ENCODE assay signal across 10 cellular contexts in genomic region chr1:65467536-65467935, GRCh38. TPM values are rescaled to one million over a fixed set of nuclear protein-coding genes. Genes with fewer than 3 reads are reported as not detected.
A peak's percentile ranks its signal among the peaks of the same experiment; 100 is the strongest.
DNase-seq lines count a peak whose midpoint lies in the region; ATAC-seq and TF ChIP-seq lines count a peak whose summit lies in the region.
"Had no signal": no experiment of that assay in that cellular context is flagged by ENCODE, and none has a peak within 500 bp of the region (broad histone marks: within the 10 kb centered on the region; RNA-seq: fewer than 3 reads in every experiment).

No MANE protein-coding gene starts in this region.

- H3K4me3 Mint-ChIP-seq in WTC11, result no peak overlapping the region
- H3K4me3 Mint-ChIP-seq: activated T-cell treated with anti-CD3 and anti-CD28 coated beads, Interleukin-2, amount 50 U/mL, for 72 hours had no signal

- H3K4me3 ChIP-seq in aorta (ENCODE audit: low read length in 2 of 2), result no peak overlapping the region

- H3K4me1 ChIP-seq in aorta (ENCODE audit: control insufficient read depth in 1 of 2, insufficient read depth in 2 of 2, low read length in 2 of 2), result peaks cover 0 to 3% of the 10 kb centered on the region in 2 donors

- WGBS in aorta, 2 donors, result 46 to 51% methylated on average over 6 of the region's 6 CpGs

- H3K9me3 Mint-ChIP-seq in WTC11, result peaks cover 20% of the 10 kb centered on the region

- CTCF ChIA-PET in WTC11 (lab: Charles Lee), result interaction anchor here (1.0 to 2.0 kb wide), 5 partner anchors 8 to 231 kb away, joined by 3 to 21 read pairs (median 6); partner anchors contain the start of genes LEPR and LEPROT

- POLR2A ChIA-PET in WTC11 (lab: Charles Lee), result no interaction called here

- H3K36me3 Mint-ChIP-seq in WTC11, result 0 out of 2 replicates have a peak, but pooled peaks cover 6% of the 10 kb centered on the region

- peaks cover 4% of the 10 kb centered on the region for H3K4me1 Mint-ChIP-seq in WTC11

- DNase-seq in ELR (ENCODE audit: low read depth) (peak; percentile 29), NCI-H187 treated with DMSO at 0.1 percent for 48 hours (lab: John Stamatoyannopoulos, UW) (peak; percentile 58), WTC11 (ENCODE audit: low spot score) (peak; percentile 63), left colon (peak; percentile 22 to 25), GDM1 (lab: John Stamatoyannopoulos, UW) (no peak), aorta (no peak), germinal center (ENCODE audit: low spot score) (no peak)
- DNase-seq: activated T-cell treated with anti-CD3 and anti-CD28 coated beads, Interleukin-2, amount 50 U/mL, for 72 hours; T-helper 2 cell had no signal

- H3K27ac ChIP-seq in aorta (ENCODE audit: low read depth in 1 of 2, low read length in 2 of 2), result no peak overlapping the region

- peak; percentile 99 for ATAC-seq in WTC11
- ATAC-seq in left colon, result peak; percentile 84
- ATAC-seq in GM18502 (IDR thresholded peaks at IDR 0.05; ENCODE audit: poor library complexity, unreplicated experiment), result no peak
- no peak for ATAC-seq in aorta (ENCODE audit: low FRiP score)
- ATAC-seq: activated T-cell treated with anti-CD3 and anti-CD28 coated beads, Interleukin-2, amount 50 U/mL, for 72 hours had no signal

- no peaks in the 10 kb centered on the region for H3K27me3 ChIP-seq in aorta (ENCODE audit: control insufficient read depth in 1 of 2, insufficient read depth in 2 of 2, low read length in 1 of 2)

- no peaks in the 10 kb centered on the region for H3K9me3 ChIP-seq in aorta (ENCODE audit: control insufficient read depth, low read length)

- no peaks in the 10 kb centered on the region for H3K27me3 Mint-ChIP-seq in WTC11 (ENCODE audit: low read depth)

- H3K36me3 ChIP-seq in aorta (ENCODE audit: control insufficient read depth in 1 of 2, insufficient read depth in 2 of 2, low read length in 1 of 2), result no peaks in the 10 kb centered on the region

- TF ChIP-seq CTCF in WTC11 (IDR thresholded peaks at IDR 0.05), result no peak

- no peak overlapping the region for H3K27ac Mint-ChIP-seq in WTC11
- H3K27ac Mint-ChIP-seq: activated T-cell treated with anti-CD3 and anti-CD28 coated beads, Interleukin-2, amount 50 U/mL, for 72 hours had no signal

- intact Hi-C loops in left colon (cut with DNase I, micrococcal nuclease), result no loop called here
- intact Hi-C loops in aorta (cut with DNase I), result no loop called here

TF ChIP-seq in WTC11, 78 proteins besides CTCF, POLR2A, EP300 and RAD21:
- TF ChIP-seq E2F5 (CRISPR knock-in tag; IDR thresholded peaks at IDR 0.05) (no peak), ATF2 (CRISPR knock-in tag; IDR thresholded peaks at IDR 0.05; ENCODE audit: borderline replicate concordance, low read depth) (no peak), FOXK1 (CRISPR knock-in tag; IDR thresholded peaks at IDR 0.05) (peak; percentile 88; the same call in 1 of the 2 replicates), NR3C1 (CRISPR knock-in tag; conservative IDR thresholded peaks at IDR 0.05; ENCODE audit: low read depth) (no peak), FOXJ3 (CRISPR knock-in tag; IDR thresholded peaks at IDR 0.05; ENCODE audit: borderline replicate concordance) (no peak), GABPB1 (CRISPR knock-in tag; IDR thresholded peaks at IDR 0.05) (0 out of 2 replicates have a peak, but pooled peaks have one; percentile 49), TP53 (CRISPR knock-in tag; IDR thresholded peaks at IDR 0.05) (no peak), MLX (CRISPR knock-in tag; IDR thresholded peaks at IDR 0.05) (no peak), ZNF281 (CRISPR knock-in tag; IDR thresholded peaks at IDR 0.05) (peak; percentile 41; the same call in 1 of the 2 replicates), ZNF671 (CRISPR knock-in tag; IDR thresholded peaks at IDR 0.05) (no peak)
TF ChIP-seq in WTC11: peak in this region for 3.

RNA-seq across cellular contexts. Expression of gene LEPR, which starts 47.1 kb away (rescaled TPM):
- total RNA-seq in WTC11 (2021) (5.3 to 6.5 TPM (median 5.6 TPM) in 3 replicates), left colon (1 to 10 TPM; 4.2 to 5.6 TPM), aorta (10 to 100 TPM; 21.2 to 71.6 TPM)
- 1 to 10 TPM; 4.0 to 5.3 TPM for polyA plus RNA-seq in aorta

RNA-seq across cellular contexts. Expression of gene LEPROT, which starts 47.1 kb away (rescaled TPM):
- total RNA-seq in WTC11 (2021) (18.1 to 23.0 TPM (median 18.1 TPM) in 3 replicates), left colon (10 to 100 TPM; 59.8 to 77.1 TPM), aorta (100 to 1,000 TPM; 101 to 136 TPM)
- polyA plus RNA-seq in aorta, result 10 to 100 TPM; 48.5 to 81.9 TPM

Comparison
In these comparisons a context has a peak if more than half of its experiments do, and no peak if none do; other contexts are left out.
1. DNase-seq: peak in ELR (single experiment), NCI-H187 treated with DMSO at 0.1 percent for 48 hours (single experiment), WTC11 (single experiment) and left colon (2 of 2); none in GDM1 (single experiment), aorta (0 of 2) and germinal center (single experiment).
2. ATAC-seq: peak in WTC11 (single experiment) and left colon (single experiment); none in GM18502 (single experiment) and aorta (single experiment).